ENCODE assay signal across 12 cellular contexts in the genomic region with DNA sequence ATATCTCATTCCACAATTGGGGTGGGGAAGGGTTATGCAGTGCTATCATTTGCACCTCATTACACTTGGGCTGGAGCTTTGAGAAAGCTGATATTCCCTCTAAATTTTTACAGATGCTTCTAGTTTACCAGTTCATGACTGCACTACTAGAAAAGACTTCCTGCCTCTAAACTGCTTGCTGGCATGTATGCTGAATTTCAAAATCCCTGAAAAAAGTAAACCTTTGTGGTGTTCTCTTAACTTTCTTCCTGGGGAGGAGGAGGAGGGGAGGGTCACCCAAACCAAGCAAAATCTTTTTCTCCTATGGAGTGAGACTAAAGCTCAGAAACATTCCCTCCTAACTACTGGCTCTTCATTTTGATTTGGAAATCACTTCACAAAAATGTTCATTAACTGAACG. TPM values are rescaled to one million over a fixed set of nuclear protein-coding genes. Genes with fewer than 3 reads are reported as not detected.
DNase-seq lines count a peak whose midpoint lies in the region; ATAC-seq and TF ChIP-seq lines count a peak whose summit lies in the region.
"Had no signal": no experiment of that assay in that cellular context is flagged by ENCODE, and none has a peak within 500 bp of the region (broad histone marks: within the 10 kb centered on the region; RNA-seq: fewer than 3 reads in every experiment).

No MANE protein-coding gene starts in this region.

- no peak for TF ChIP-seq POLR2A in stomach (IDR thresholded peaks at IDR 0.05)

- no peak for TF ChIP-seq EP300 in stomach (IDR thresholded peaks at IDR 0.05)

- intact Hi-C loops in stomach (cut with DNase I; ENCODE audit: low total_unique reads): no loop called here

- ATAC-seq in HG03196 (IDR thresholded peaks at IDR 0.05; ENCODE audit: unreplicated experiment): no peak

- H3K36me3 ChIP-seq in adipocyte (ENCODE audit: control insufficient read depth, insufficient read depth, low read length, severe bottlenecking) (no peaks in the 10 kb centered on the region), stomach (no peaks in the 10 kb centered on the region)

- H3K4me3 ChIP-seq in adipocyte (ENCODE audit: low read length) (peak overlapping the region; percentile 50), stomach (no peak overlapping the region)

- TF ChIP-seq CTCF in stomach (IDR thresholded peaks at IDR 0.05): no peak

- H3K27me3 ChIP-seq in adipocyte (replicated peaks; ENCODE audit: control insufficient read depth, insufficient read depth, low read length) (no peaks in the 10 kb centered on the region), stomach (peaks cover 0 to 3% (median 0%) of the 10 kb centered on the region in 3 donors)

- no peaks in the 10 kb centered on the region for H3K9me3 ChIP-seq in adipocyte (ENCODE audit: control insufficient read depth, low read length)
- no peaks in the 10 kb centered on the region for H3K9me3 ChIP-seq in stomach

- 46 to 78% (median 70%) methylated on average over 1 of the region's 1 CpG for WGBS in stomach, 5 donors

- DNase-seq in H4 (ENCODE audit: low spot score): peak; percentile 5
- peak; percentile 82 for DNase-seq in adipocyte (ENCODE audit: low read depth)
- DNase-seq in glomerular visceral epithelial cell (ENCODE audit: extremely low spot score): peak; percentile 11
- DNase-seq in stomach: no peak
- DNase-seq in NCI-H1930 (lab: John Stamatoyannopoulos, UW): no peak
- DNase-seq in GDM1 (lab: John Stamatoyannopoulos, UW): no peak
- DNase-seq: activated naive CD4-positive, alpha-beta T cell; CD8-positive, alpha-beta memory T cell; NCI-H187 treated with DMSO at 0.1 percent for 48 hours had no signal

- peak overlapping the region; percentile 16 for H3K9ac ChIP-seq in adipocyte (ENCODE audit: low read length)
- H3K9ac ChIP-seq: KMS-11 had no signal

- peak overlapping the region in 4 of 5 donors; percentile 25 to 62 (median 50) for H3K27ac ChIP-seq in stomach

- H3K4me1 ChIP-seq in adipocyte (ENCODE audit: control insufficient read depth, insufficient read depth, low read length) (peaks cover 45% of the 10 kb centered on the region), stomach (peaks cover 0 to 57% (median 10%) of the 10 kb centered on the region in 4 donors)

RNA-seq across cellular contexts. Expression of a gene that starts 45.1 kb away (rescaled TPM):
- 1.2 and 2.7 TPM in 2 replicates for total RNA-seq in H4 (2014; rRNA removed; shearing (Covaris generic))
- total RNA-seq in stomach: 10 to 100 TPM in 4 of 5 donors, 1 to 10 TPM in 1; 4.8 to 60.7 (median 37.8) TPM
- 1 to 10 TPM; 1.1 to 1.6 (median 1.3) TPM for polyA plus RNA-seq in stomach
- total RNA-seq: activated CD8-positive, alpha-beta memory T cell treated with anti-CD3 and anti-CD28 coated beads for 36 hours had no signal
- polyA plus RNA-seq: CD8-positive, alpha-beta memory T cell had no signal

Comparison
In these comparisons a context has a peak if more than half of its experiments do, and no peak if none do; other contexts are left out.
1. DNase-seq: peak in H4 (single experiment), adipocyte (single experiment) and glomerular visceral epithelial cell (single experiment); none in stomach (single experiment), NCI-H1930 (0 of 2) and GDM1 (single experiment).